9 cellular contexts compared by ENCODE assay signal in the genomic region with DNA sequence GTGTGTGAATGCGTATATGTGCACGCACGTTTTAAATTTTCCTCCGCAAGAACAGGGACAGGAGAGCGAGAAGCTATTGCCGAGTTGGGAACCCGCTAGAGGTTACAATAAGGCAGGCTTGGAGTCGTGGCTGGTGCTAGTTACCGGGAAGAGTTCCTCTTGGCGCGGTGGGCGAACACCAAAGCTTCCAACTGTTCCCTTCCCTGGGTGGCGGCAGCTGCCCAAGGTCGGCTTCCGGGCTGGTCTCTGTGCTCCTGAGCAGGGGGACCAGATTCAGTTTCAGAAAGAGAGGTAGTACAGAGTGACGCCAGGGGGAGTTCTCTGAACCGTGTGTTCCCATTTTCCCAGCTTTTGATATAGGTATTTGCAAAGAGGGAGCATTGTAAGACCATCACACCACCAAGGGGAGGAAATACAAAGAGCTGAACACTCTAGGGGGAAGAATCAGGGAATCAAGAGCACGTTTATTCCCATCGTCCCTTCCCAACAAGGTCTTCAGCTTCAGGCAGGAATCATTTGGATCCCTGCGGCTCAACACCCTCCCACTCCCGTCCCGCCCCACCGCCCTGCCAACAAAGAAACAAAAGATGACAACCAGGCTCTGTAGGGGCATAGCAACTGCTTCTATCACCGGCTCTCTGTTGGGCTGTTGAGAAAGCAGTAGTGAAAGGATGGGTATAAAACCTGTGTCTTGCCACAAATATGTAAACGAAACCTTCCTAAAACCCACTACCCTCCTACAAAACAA.
A peak's percentile ranks its signal among the peaks of the same experiment; 100 is the strongest.
DNase-seq lines count a peak whose midpoint lies in the region; ATAC-seq and TF ChIP-seq lines count a peak whose summit lies in the region.
"Had no signal": no experiment of that assay in that cellular context is flagged by ENCODE, and none has a peak within 500 bp of the region (broad histone marks: within the 10 kb centered on the region; RNA-seq: fewer than 3 reads in every experiment).

No MANE protein-coding gene starts in this region.

- no peaks in the 10 kb centered on the region for H3K36me3 ChIP-seq in prostate gland
- no peaks in the 10 kb centered on the region for H3K36me3 ChIP-seq in WERI-Rb-1

- H3K4me1 ChIP-seq in prostate gland (replicated peaks), result no peaks in the 10 kb centered on the region

- DNase-seq in G401 (ENCODE audit: low spot score) (peak; percentile 77), NCI-H748 (lab: John Stamatoyannopoulos, UW; ENCODE audit: unreplicated experiment) (peak; percentile 81), epithelial cell of proximal tubule (ENCODE audit: low read depth) (no peak), prostate gland (ENCODE audit: low spot score) (no peak), UCSD-AML1 (lab: John Stamatoyannopoulos, UW; ENCODE audit: unreplicated experiment) (no peak), WERI-Rb-1 (no peak)

- no peak for ATAC-seq in HG02759 (IDR thresholded peaks at IDR 0.05; ENCODE audit: unreplicated experiment)
- ATAC-seq in HG03521 (IDR thresholded peaks at IDR 0.05; ENCODE audit: unreplicated experiment), result no peak

- 8% methylated on average over 22 of the region's 25 CpGs for WGBS in prostate gland

- no peaks in the 10 kb centered on the region for H3K9me3 ChIP-seq in prostate gland
- no peaks in the 10 kb centered on the region for H3K9me3 ChIP-seq in WERI-Rb-1 (ENCODE audit: severe bottlenecking)
- H3K9me3 ChIP-seq: mucosa of descending colon had no signal

- peak; percentile 40 for TF ChIP-seq CTCF in epithelial cell of proximal tubule (conservative IDR thresholded peaks at IDR 0.05; ENCODE audit: low read depth, low read length)
- peak in 1 of 4 experiments; percentile 6 for TF ChIP-seq CTCF in prostate gland (IDR thresholded peaks at IDR 0.05)
- TF ChIP-seq CTCF in WERI-Rb-1 (IDR thresholded peaks at IDR 0.05; ENCODE audit: low read depth, low read length), result no peak

- intact Hi-C loops in prostate gland (cut with DNase I), result no loop called here

- in situ Hi-C loops in G401 (cut with HindIII; ENCODE audit: low sequenced_read_pairs), result no loop called here

- H3K27me3 ChIP-seq in prostate gland (replicated peaks; ENCODE audit: insufficient read depth) (no peaks in the 10 kb centered on the region), WERI-Rb-1 (ENCODE audit: insufficient read depth, low read depth, severe bottlenecking) (peaks cover 55% of the 10 kb centered on the region)

- peak overlapping the region; percentile 45 to 66 for H3K27ac ChIP-seq in prostate gland
- no peak overlapping the region for H3K27ac ChIP-seq in WERI-Rb-1

- H3K4me3 ChIP-seq in epithelial cell of proximal tubule (ENCODE audit: low read depth, low read length) (peak overlapping the region; percentile 63), prostate gland (peak overlapping the region; percentile 34 to 42), WERI-Rb-1 (ENCODE audit: low read depth, low read length) (no peak overlapping the region)
- H3K4me3 ChIP-seq: mucosa of descending colon had no signal

- TF ChIP-seq POLR2A in prostate gland (IDR thresholded peaks at IDR 0.05), result no peak

Comparison
In these comparisons a context has a peak if more than half of its experiments do, and no peak if none do; other contexts are left out.
1. DNase-seq: peak in G401 (single experiment) and NCI-H748 (single experiment); none in epithelial cell of proximal tubule (single experiment), prostate gland (single experiment), UCSD-AML1 (single experiment) and WERI-Rb-1 (single experiment).